25 cellular contexts compared by ENCODE assay signal in genomic region chr11:76707293-76707825, GRCh38. TPM values are rescaled to one million over a fixed set of nuclear protein-coding genes. Genes with fewer than 3 reads are reported as not detected.
DNase-seq lines count a peak whose midpoint lies in the region; ATAC-seq, FAIRE-seq and TF ChIP-seq lines count a peak whose summit lies in the region.
"Had no signal": no experiment of that assay in that cellular context is flagged by ENCODE, and none has a peak within 500 bp of the region (broad histone marks: within the 10 kb centered on the region; RNA-seq: fewer than 3 reads in every experiment).

No MANE protein-coding gene starts in this region.

- intact Hi-C loops in K562 (cut with micrococcal nuclease): no loop called here
- intact Hi-C loops in kidney (cut with DNase I): no loop called here

- TF ChIP-seq EP300 in K562 (IDR thresholded peaks at IDR 0.05; ENCODE audit: low read length): no peak

- no peak for TF ChIP-seq POLR2A in K562 (conservative IDR thresholded peaks at IDR 0.05)

- no peak for FAIRE-seq in K562 (lab: Jason Lieb, UNC)
- FAIRE-seq in kidney (lab: Jason Lieb, UNC): no peak
- FAIRE-seq: A549, D721Med, GM12878, GM19239, H54 had no signal

- DNase-seq in H7: peak; percentile 14
- no peak for DNase-seq in K562 (ENCODE audit: extremely low read depth in 1 of 4, low spot score in 3 of 4)
- peak; percentile 57 for DNase-seq in kidney
- no peak for DNase-seq in foreskin keratinocyte
- DNase-seq: 8988T; ACHN; AML-193; BE2C; CD4-positive, alpha-beta T cell; CD8-positive, alpha-beta memory T cell; DMS 273 treated with DMSO at 0.1 percent for 48 hours; DMS79; EL; GDM1; HCEC 1CT had no signal

- H3K36me3 ChIP-seq in H7 (replicated peaks; ENCODE audit: control insufficient read depth, insufficient read depth, low read length): no peaks in the 10 kb centered on the region
- H3K36me3 ChIP-seq in K562 (ENCODE audit: control insufficient read depth, insufficient read depth, low read length): no peaks in the 10 kb centered on the region
- no peaks in the 10 kb centered on the region for H3K36me3 ChIP-seq in kidney (ENCODE audit: control insufficient read depth in 1 of 2, insufficient read depth in 2 of 2, low read length in 2 of 2)
- H3K36me3 ChIP-seq: BE2C; BLaER1 treated with 17β-estradiol and CSF1 and Interleukin-3, amounts not matched to agents 10 nM and 100 nM had no signal

- no peak overlapping the region for H3K4me2 ChIP-seq in K562 (ENCODE audit: insufficient read depth, low read length)
- H3K4me2 ChIP-seq: A549; BLaER1 treated with 17β-estradiol and CSF1 and Interleukin-3, amounts not matched to agents 10 nM and 100 nM; GM23338 had no signal

- WGBS in K562 (ENCODE audit: insufficient coverage, low coverage, missing lambda C conversion rate): 64% methylated on average over 13 of the region's 13 CpGs

- POLR2A ChIA-PET in K562 (lab: Yijun Ruan, JAX): interaction anchor here (0.6 kb wide), 1 partner anchor 262 kb away, joined by 3 read pairs; no protein-coding TSS in a partner anchor

- BruUV-seq in K562 (replicated peaks; lab: Mats Ljungman, UMichigan): no TSS peak

- H3K27me3 ChIP-seq in H7 (ENCODE audit: control insufficient read depth, insufficient read depth, low read length) (no peaks in the 10 kb centered on the region), K562 (ENCODE audit: control insufficient read depth in 2 of 2, insufficient read depth in 2 of 2, low read length in 2 of 2) (no peaks in the 10 kb centered on the region), foreskin keratinocyte (peaks cover 9% of the 10 kb centered on the region)
- H3K27me3 ChIP-seq: BE2C; BLaER1 treated with 17β-estradiol and CSF1 and Interleukin-3, amounts not matched to agents 10 nM and 100 nM had no signal

- 0 out of 4 replicates have a peak overlapping the region, but pooled peaks of 1 of the 2 experiments have one; percentile 6 for H3K9ac ChIP-seq in K562 (ENCODE audit: insufficient read depth in 1 of 2, low read depth in 2 of 2, low read length in 2 of 2)
- H3K9ac ChIP-seq in kidney (ENCODE audit: low read length in 2 of 2): no peak overlapping the region
- H3K9ac ChIP-seq: BLaER1 treated with 17β-estradiol and CSF1 and Interleukin-3, amounts not matched to agents 10 nM and 100 nM had no signal

- TF ChIP-seq CTCF in K562 (IDR thresholded peaks at IDR 0.05 in 2 of 3, conservative IDR thresholded peaks at IDR 0.05 in 1 of 3; ENCODE audit: insufficient read depth in 2 of 3, low read depth in 1 of 3, low read length in 3 of 3) (no peak), kidney (IDR thresholded peaks at IDR 0.05; ENCODE audit: borderline replicate concordance, extremely low read depth, insufficient read depth) (no peak), foreskin keratinocyte (conservative IDR thresholded peaks at IDR 0.05) (no peak)

- H3K4me1 ChIP-seq in K562 (replicated peaks in 1 of 2; ENCODE audit: control insufficient read depth in 2 of 2, insufficient read depth in 2 of 2, low read length in 2 of 2): peaks cover 26 to 31% of the 10 kb centered on the region in 2 experiments
- no peaks in the 10 kb centered on the region for H3K4me1 ChIP-seq in kidney (ENCODE audit: control insufficient read depth in 1 of 2, insufficient read depth in 1 of 2, low read depth in 1 of 2, low read length in 2 of 2)
- H3K4me1 ChIP-seq in foreskin keratinocyte: no peaks in the 10 kb centered on the region
- H3K4me1 ChIP-seq: BE2C; BLaER1 treated with 17β-estradiol and CSF1 and Interleukin-3, amounts not matched to agents 10 nM and 100 nM had no signal

- H3K4me3 ChIP-seq in H7 (ENCODE audit: insufficient read depth, low read depth, low read length) (no peak overlapping the region), K562 (no peak overlapping the region), kidney (ENCODE audit: low read length in 2 of 2) (no peak overlapping the region)
- H3K4me3 ChIP-seq: A549; BLaER1 treated with 17β-estradiol and CSF1 and Interleukin-3, amounts not matched to agents 10 nM and 100 nM; GM12878; GM23338 had no signal

- CTCF ChIA-PET in K562 (lab: Yijun Ruan, JAX; ENCODE audit: low intra/inter-chr PET ratio): no interaction called here

- no peaks in the 10 kb centered on the region for H3K9me1 ChIP-seq in K562 (ENCODE audit: control insufficient read depth, insufficient read depth, low read length)

- H3K27ac ChIP-seq in K562 (ENCODE audit: extremely low read depth, low read depth, low read length) (no peak overlapping the region), kidney (ENCODE audit: low read depth in 2 of 2, low read length in 2 of 2) (no peak overlapping the region), foreskin keratinocyte (no peak overlapping the region)
- H3K27ac ChIP-seq: A549; BLaER1 treated with 17β-estradiol and CSF1 and Interleukin-3, amounts not matched to agents 10 nM and 100 nM had no signal

- 0 out of 2 replicates have a peak, but pooled peaks cover 3% of the 10 kb centered on the region for H3K9me3 ChIP-seq in K562 (replicated peaks; ENCODE audit: control insufficient read depth, insufficient read depth, low read depth, low read length)
- peaks cover 0 to 4% of the 10 kb centered on the region in 2 donors for H3K9me3 ChIP-seq in kidney (ENCODE audit: control insufficient read depth in 1 of 2, low read length in 2 of 2)
- H3K9me3 ChIP-seq: BE2C had no signal

- in situ Hi-C loops in K562 (cut with MboI): no loop called here

- no peak overlapping the region; the same call in 1 of the 2 replicates for H2AFZ ChIP-seq in K562 (ENCODE audit: low read depth, low read length)
- H2AFZ ChIP-seq: GM23338 had no signal

- H4K20me1 ChIP-seq in K562 (replicated peaks; ENCODE audit: control insufficient read depth, insufficient read depth, low read length): no peaks in the 10 kb centered on the region
- H4K20me1 ChIP-seq: BLaER1 treated with 17β-estradiol and CSF1 and Interleukin-3, amounts not matched to agents 10 nM and 100 nM had no signal

- H3K79me2 ChIP-seq in K562 (ENCODE audit: control insufficient read depth, insufficient read depth, low read length): no peaks in the 10 kb centered on the region

- no peak for ATAC-seq in K562
- ATAC-seq in foreskin keratinocyte: no peak
- no peak for ATAC-seq in HG03460 (IDR thresholded peaks at IDR 0.05; ENCODE audit: unreplicated experiment)
- no peak for ATAC-seq in GM21737 (IDR thresholded peaks at IDR 0.05; ENCODE audit: unreplicated experiment)
- ATAC-seq: A549, GM12878, GM23338 had no signal

- no peak for TF ChIP-seq RAD21 in K562 (CRISPR knock-in tag; conservative IDR thresholded peaks at IDR 0.05 in 1 of 2, IDR thresholded peaks at IDR 0.05 in 1 of 2)

TF ChIP-seq in K562, 482 proteins besides CTCF, POLR2A, EP300 and RAD21:
- peak; percentile 95 for TF ChIP-seq ZNF263 (CRISPR knock-in tag; IDR thresholded peaks at IDR 0.05; ENCODE audit: borderline replicate concordance)
- TF ChIP-seq CREB1 (IDR thresholded peaks at IDR 0.05): no peak
- TF ChIP-seq CREB1 (CRISPR knock-in tag; IDR thresholded peaks at IDR 0.05): no peak

RNA-seq across cellular contexts. Expression of gene LRRC32, which starts 36.8 kb away (rescaled TPM):
- 0.63 and 0.94 TPM in 2 replicates for total RNA-seq in H7 (2014; rRNA removed; shearing (Covaris generic))
- total RNA-seq in K562 (2011; cell fraction: chromatin; rRNA removed; ENCODE audit: low replicate concordance): 0.21 and 0.65 TPM in 2 replicates
- 0.79 and 1.3 TPM in 2 replicates for total RNA-seq in K562 (2011; cell fraction: nucleolus; rRNA removed)
- 0.76 and 0.81 TPM in 2 replicates for total RNA-seq in K562 (2011; cell fraction: nucleoplasm; rRNA removed)
- total RNA-seq in K562 (2014; rRNA removed): 0.16 and 0.50 TPM in 2 replicates
- 0.16 TPM in 1 of 2 replicates, not detected in the other for total RNA-seq in K562 (2014; rRNA removed; fragmentation: Illumina TruSeq; extraction: Trizol)
- total RNA-seq in K562 (2015; rRNA removed; fragmentation: Illumina TruSeq; extraction: Trizol): not detected in 2 replicates
- 0.20 and 0.31 TPM in 2 replicates for total RNA-seq in K562 (2021)
- 0.10 and 0.47 TPM in 2 replicates for polyA plus RNA-seq in K562 (2011; rRNA removed)
- 0.44 and 0.48 TPM in 2 replicates for polyA plus RNA-seq in K562 (2011; cell fraction: cytosol; rRNA removed)
- polyA plus RNA-seq in K562 (2011; cell fraction: nucleus; rRNA removed): 0.41 and 0.63 TPM in 2 replicates
- polyA plus RNA-seq in K562 (2012): 0.12 and 0.65 TPM in 2 replicates
- 0.18 and 0.44 TPM in 2 replicates for polyA plus RNA-seq in K562 (2014; fragmentation: Illumina TruSeq; extraction: Trizol)
- polyA plus RNA-seq in K562 (2014; fragmentation: Nextera tagmentation; extraction: Ambion mirVana): not detected
- polyA plus RNA-seq in K562 (2014; rRNA removed): 0.08 TPM in 1 of 2 replicates, not detected in the other
- polyA minus RNA-seq in K562 (2011; rRNA and poly(A)+ RNA removed): 0.53 and 0.57 TPM in 2 replicates
- 0.55 and 0.67 TPM in 2 replicates for polyA minus RNA-seq in K562 (2011; cell fraction: cytosol; rRNA and poly(A)+ RNA removed)
- polyA minus RNA-seq in K562 (2011; cell fraction: nucleus; rRNA and poly(A)+ RNA removed): 0.13 and 0.56 TPM in 2 replicates
- total RNA-seq in kidney: 136 TPM
- 105 TPM for polyA plus RNA-seq in kidney (ENCODE audit: insufficient read depth, low read depth, low replicate concordance)
- total RNA-seq in foreskin keratinocyte: 0.03 TPM in 1 of 2 replicates, not detected in the other
- 0.10 TPM in 1 of 2 replicates, not detected in the other for polyA plus RNA-seq in foreskin keratinocyte
- polyA plus RNA-seq: CD14-positive monocyte had no signal

Comparison
In these comparisons a context has a peak if more than half of its experiments do, and no peak if none do; other contexts are left out.
1. DNase-seq: peak in H7 (single experiment) and kidney (single experiment); none in K562 (0 of 4) and foreskin keratinocyte (0 of 2).
2. RNA of gene LRRC32, which starts 36.8 kb away (total RNA-seq): 136 TPM in kidney (single experiment); 0.63 to 0.94 TPM in H7, 0.16 to 1.3 TPM in K562 and 0.03 TPM in foreskin keratinocyte; every median in the first group is over 10 times any median in the second.